ENCODE assay signal across 20 cellular contexts in the genomic region with DNA sequence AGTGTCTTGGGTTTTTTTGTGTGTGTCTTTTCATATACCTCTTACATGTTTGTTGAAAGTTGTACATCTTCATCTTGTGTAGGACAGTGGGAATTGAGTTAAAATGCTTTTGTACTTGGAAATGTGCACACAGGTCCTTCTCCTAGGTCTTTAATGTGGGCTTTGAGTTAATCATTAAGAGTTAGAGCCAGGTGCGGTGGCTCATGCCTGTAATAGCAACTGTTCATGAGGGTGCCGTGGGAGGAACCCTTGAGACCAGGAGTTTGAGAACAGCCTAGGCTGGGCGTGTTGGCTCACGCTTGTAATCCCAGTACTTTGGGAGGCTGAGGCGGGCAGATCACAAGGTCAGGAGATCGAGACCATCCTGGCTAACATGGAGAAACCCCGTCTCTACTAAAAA. TPM values are rescaled to one million over a fixed set of nuclear protein-coding genes. Genes with fewer than 3 reads are reported as not detected.
A peak's percentile ranks its signal among the peaks of the same experiment; 100 is the strongest.
DNase-seq lines count a peak whose midpoint lies in the region; ATAC-seq and TF ChIP-seq lines count a peak whose summit lies in the region.
"Had no signal": no experiment of that assay in that cellular context is flagged by ENCODE, and none has a peak within 500 bp of the region (broad histone marks: within the 10 kb centered on the region; RNA-seq: fewer than 3 reads in every experiment).

No MANE protein-coding gene starts in this region.

- CTCF ChIA-PET in Caco-2 (lab: Charles Lee): no interaction called here

- BruUV-seq in Caco-2 (replicated peaks; lab: Mats Ljungman, UMichigan): no TSS peak

- TF ChIP-seq CTCF in Caco-2 (IDR thresholded peaks at IDR 0.05; ENCODE audit: insufficient read depth in 1 of 2, low read depth in 1 of 2, low read length in 1 of 2, severe bottlenecking in 1 of 2, unreplicated experiment in 1 of 2): no peak

- peaks cover 22% of the 10 kb centered on the region for H3K4me1 ChIP-seq in Caco-2

- DNase-seq in Caco-2 (peak; percentile 26 to 57), NAMALWA (ENCODE audit: low spot score) (peak; percentile 23), left kidney (ENCODE audit: low read depth, low spot score) (peak; percentile 61), DMS 273 (lab: John Stamatoyannopoulos, UW; ENCODE audit: unreplicated experiment) (no peak), pons (ENCODE audit: low spot score) (no peak)
- DNase-seq in effector CD8-positive, alpha-beta T cell (lab: John Stamatoyannopoulos, UW): no peak
- DNase-seq: DMS79 treated with DMSO at 0.1 percent for 48 hours, GDM1, HCEC 1CT, KG1, MG63, NCI-H1105, NCI-H187 treated with DMSO at 0.1 percent for 48 hours, NCI-H774, Peyer's patch, SHP77 treated with DMSO at 0.1 percent for 48 hours had no signal

- no peaks in the 10 kb centered on the region; the same call in 1 of the 2 replicates for H3K27me3 ChIP-seq in Caco-2 (replicated peaks; ENCODE audit: control insufficient read depth, insufficient read depth, low read length)
- H3K27me3 ChIP-seq: MG63, Peyer's patch had no signal

- H3K4me1 Mint-ChIP-seq in Caco-2 (ENCODE audit: low read depth, unreplicated experiment): peaks cover 25% of the 10 kb centered on the region

- H3K9me3 ChIP-seq in Caco-2: no peaks in the 10 kb centered on the region
- H3K9me3 ChIP-seq: MG63, Peyer's patch had no signal

- no peaks in the 10 kb centered on the region for H3K27me3 Mint-ChIP-seq in Caco-2 (ENCODE audit: insufficient read depth, unreplicated experiment)

- no peaks in the 10 kb centered on the region for H3K9me3 Mint-ChIP-seq in Caco-2 (ENCODE audit: unreplicated experiment)

- H3K36me3 Mint-ChIP-seq in Caco-2 (ENCODE audit: insufficient read depth, unreplicated experiment): no peaks in the 10 kb centered on the region

- H3K4me3 Mint-ChIP-seq in Caco-2 (ENCODE audit: unreplicated experiment): no peak overlapping the region

- no peak overlapping the region for H3K27ac Mint-ChIP-seq in Caco-2 (ENCODE audit: unreplicated experiment)

- no peaks in the 10 kb centered on the region for H3K36me3 ChIP-seq in Caco-2 (ENCODE audit: control insufficient read depth, insufficient read depth, low read length)
- H3K36me3 ChIP-seq: MG63, Peyer's patch had no signal

- no peak overlapping the region for H3K4me3 ChIP-seq in Caco-2 (ENCODE audit: low read depth, low read length)
- H3K4me3 ChIP-seq: MG63, Peyer's patch had no signal

- intact Hi-C loops in Caco-2 (cut with micrococcal nuclease; ENCODE audit: unreplicated experiment): no loop called here

- peak; percentile 46 for ATAC-seq in GM18909 (IDR thresholded peaks at IDR 0.05; ENCODE audit: poor library complexity, unreplicated experiment)
- ATAC-seq in GM21367 (IDR thresholded peaks at IDR 0.05; ENCODE audit: unreplicated experiment): no peak

- POLR2A ChIA-PET in Caco-2 (lab: Charles Lee): no interaction called here

RNA-seq across cellular contexts. Expression of gene CLECL1, which starts 13.9 kb away (rescaled TPM):
- not detected in 2 replicates for total RNA-seq in Caco-2 (2022)
- total RNA-seq: A673, NCI-H460 had no signal

RNA-seq across cellular contexts. Expression of gene CD69, which starts 41.7 kb away (rescaled TPM):
- total RNA-seq in Caco-2 (2022): not detected in 2 replicates
- total RNA-seq: A673, NCI-H460 had no signal

RNA-seq across cellular contexts. Expression of gene CLEC2D, which starts 49.5 kb away (rescaled TPM):
- 6.6 and 8.5 TPM in 2 replicates for total RNA-seq in Caco-2 (2022)

Comparison
In these comparisons a context has a peak if more than half of its experiments do, and no peak if none do; other contexts are left out.
1. DNase-seq: peak in Caco-2 (2 of 2), NAMALWA (single experiment) and left kidney (single experiment); none in DMS 273 (single experiment), pons (single experiment) and effector CD8-positive, alpha-beta T cell (single experiment).